25 cellular contexts compared by ENCODE assay signal in the genomic region with DNA sequence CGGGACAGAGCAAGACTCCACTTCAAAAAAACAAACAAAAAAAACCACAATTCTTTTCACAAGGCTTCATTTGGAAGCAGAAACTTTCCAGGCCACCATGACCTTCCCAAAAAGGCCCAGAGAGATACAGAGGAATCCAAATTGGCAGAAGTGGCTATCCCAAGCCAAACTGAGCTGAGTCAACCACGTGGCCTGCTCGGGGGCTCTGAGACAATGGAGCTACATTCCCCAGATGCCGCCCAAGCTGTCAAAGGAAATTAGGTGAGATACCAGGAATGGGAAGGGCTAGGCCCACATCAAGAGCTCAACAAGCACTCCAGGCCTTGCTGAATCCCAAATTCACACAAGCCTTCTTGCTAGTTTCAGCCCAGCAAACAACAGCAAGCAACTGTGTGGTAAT. TPM values are rescaled to one million over a fixed set of nuclear protein-coding genes. Genes with fewer than 3 reads are reported as not detected.
DNase-seq lines count a peak whose midpoint lies in the region; ATAC-seq and TF ChIP-seq lines count a peak whose summit lies in the region.
"Had no signal": no experiment of that assay in that cellular context is flagged by ENCODE, and none has a peak within 500 bp of the region (broad histone marks: within the 10 kb centered on the region; RNA-seq: fewer than 3 reads in every experiment).

No MANE protein-coding gene starts in this region.

- H3K9me2 ChIP-seq in SK-N-SH: no peaks in the 10 kb centered on the region

- H3K79me2 ChIP-seq in SK-N-SH (ENCODE audit: insufficient read depth): no peaks in the 10 kb centered on the region

- ATAC-seq in heart left ventricle (no peak), HG02678 (IDR thresholded peaks at IDR 0.05; ENCODE audit: unreplicated experiment) (no peak), HG02970 (IDR thresholded peaks at IDR 0.05; ENCODE audit: low FRiP score, unreplicated experiment) (no peak)
- ATAC-seq: HCT116, left cardiac atrium had no signal

- TF ChIP-seq RAD21 in SK-N-SH (IDR thresholded peaks at IDR 0.05; ENCODE audit: low read length): no peak

- H3K36me3 Mint-ChIP-seq in endothelial cell (ENCODE audit: low read depth, unreplicated experiment): peaks cover 34% of the 10 kb centered on the region

- peaks cover 5% of the 10 kb centered on the region; the same call in 1 of the 2 replicates for H4K20me1 ChIP-seq in SK-N-SH (ENCODE audit: insufficient read depth)

- intact Hi-C loops in heart left ventricle (cut with DNase I): no loop called here

- H3K9me3 ChIP-seq in right atrium auricular region (no peaks in the 10 kb centered on the region), heart left ventricle (no peaks in the 10 kb centered on the region), SK-N-SH (no peaks in the 10 kb centered on the region)
- H3K9me3 ChIP-seq: neutrophil had no signal

- peaks cover 5% of the 10 kb centered on the region for H3K27me3 Mint-ChIP-seq in endothelial cell (ENCODE audit: unreplicated experiment)
- H3K27me3 Mint-ChIP-seq: IgD-negative memory B cell had no signal

- no peak overlapping the region for H2AFZ ChIP-seq in SK-N-SH (ENCODE audit: low read depth)

- H3K4me3 ChIP-seq in right atrium auricular region (no peak overlapping the region), heart left ventricle (no peak overlapping the region), SK-N-SH (ENCODE audit: low read depth in 2 of 2, low read length in 1 of 2) (no peak overlapping the region)
- H3K4me3 ChIP-seq: dorsolateral prefrontal cortex, skin epidermis had no signal

- H3K4me2 ChIP-seq in SK-N-SH: no peak overlapping the region

- no peaks in the 10 kb centered on the region for H3K9me3 Mint-ChIP-seq in endothelial cell (ENCODE audit: unreplicated experiment)
- H3K9me3 Mint-ChIP-seq: IgD-negative memory B cell had no signal

- H3K4me1 ChIP-seq in right atrium auricular region: peaks cover 0 to 4% of the 10 kb centered on the region in 2 donors
- H3K4me1 ChIP-seq in heart left ventricle: peaks cover 0 to 8% (median 0%) of the 10 kb centered on the region in 12 donors
- no peaks in the 10 kb centered on the region for H3K4me1 ChIP-seq in SK-N-SH (ENCODE audit: control insufficient read depth in 1 of 2, insufficient read depth in 2 of 2, low read depth in 1 of 2, low read length in 1 of 2)

- CTCF ChIA-PET in SK-N-SH (lab: Yijun Ruan, JAX): interaction anchor here (10.1 kb wide), 1 partner anchor 10 kb away, joined by 76 read pairs; no protein-coding TSS in a partner anchor

- H3K9ac ChIP-seq in SK-N-SH: no peak overlapping the region

- TF ChIP-seq POLR2A in heart left ventricle (IDR thresholded peaks at IDR 0.05): no peak

- H3K27me3 ChIP-seq in right atrium auricular region: no peaks in the 10 kb centered on the region
- no peaks in the 10 kb centered on the region for H3K27me3 ChIP-seq in heart left ventricle
- H3K27me3 ChIP-seq in SK-N-SH (ENCODE audit: insufficient read depth): no peaks in the 10 kb centered on the region
- H3K27me3 ChIP-seq: dorsolateral prefrontal cortex, neutrophil had no signal

- no peaks in the 10 kb centered on the region for H3K4me1 Mint-ChIP-seq in endothelial cell (ENCODE audit: unreplicated experiment)

- TF ChIP-seq EP300 in SK-N-SH (IDR thresholded peaks at IDR 0.05; ENCODE audit: borderline replicate concordance in 1 of 2, low read depth in 1 of 2, low read length in 1 of 2): no peak

- TF ChIP-seq CTCF in right atrium auricular region (IDR thresholded peaks at IDR 0.05) (no peak), heart left ventricle (IDR thresholded peaks at IDR 0.05) (no peak), SK-N-SH (IDR thresholded peaks at IDR 0.05) (no peak), endothelial cell (IDR thresholded peaks at IDR 0.05; ENCODE audit: unreplicated experiment) (no peak)

- peak overlapping the region; percentile 13 for H3K27ac Mint-ChIP-seq in endothelial cell (ENCODE audit: unreplicated experiment)

- peaks cover 17% of the 10 kb centered on the region for H3F3A ChIP-seq in SK-N-SH (replicated peaks; ENCODE audit: insufficient read depth)

- H3K4me3 Mint-ChIP-seq in endothelial cell (ENCODE audit: unreplicated experiment): no peak overlapping the region

- H3K27ac ChIP-seq in right atrium auricular region: no peak overlapping the region
- no peak overlapping the region for H3K27ac ChIP-seq in heart left ventricle
- H3K27ac ChIP-seq in SK-N-SH (ENCODE audit: low read depth in 2 of 2, low read length in 1 of 2): no peak overlapping the region; a peak in 1 of 4 replicates
- H3K27ac ChIP-seq: neutrophil, skin epidermis had no signal

- DNase-seq in right atrium auricular region (ENCODE audit: low spot score): peak; percentile 44
- DNase-seq in heart left ventricle: no peak
- no peak for DNase-seq in SK-N-SH
- DNase-seq in endothelial cell (ENCODE audit: low spot score): no peak
- DNase-seq in superior temporal gyrus (ENCODE audit: extremely low spot score): no peak
- no peak for DNase-seq in NOMO-1 treated with DMSO at 0.1 percent for 48 hours (lab: John Stamatoyannopoulos, UW; ENCODE audit: unreplicated experiment)
- DNase-seq: activated naive CD4-positive, alpha-beta T cell treated with anti-CD3 and anti-CD28 coated beads, Interleukin-2, amount 50 U/mL, for 16 hours; anterior cingulate cortex; central memory CD4-positive, alpha-beta T cell; COR-L47; DND-41; dorsolateral prefrontal cortex; foreskin fibroblast; left cardiac atrium; mammary epithelial cell; MM.1S; NCI-H1436 treated with DMSO at 0.1 percent for 48 hours; NCI-H446 treated with DMSO at 0.1 percent for 48 hours; Right ventricle myocardium superior had no signal

- H3K36me3 ChIP-seq in right atrium auricular region (peaks cover 95% of the 10 kb centered on the region), heart left ventricle (peaks cover 0 to 100% (median 100%) of the 10 kb centered on the region in 9 donors), SK-N-SH (replicated peaks in 1 of 2; ENCODE audit: control insufficient read depth in 1 of 2, insufficient read depth in 2 of 2, low read length in 1 of 2) (peaks cover 51 to 76% of the 10 kb centered on the region in 2 experiments)

- whole genome bisulfite sequencing in heart left ventricle, 4 donors: 34 to 46% (median 41%) methylated on average over 4 of the region's 4 CpGs
- WGBS in SK-N-SH (ENCODE audit: low lambda C conversion rate): 68% methylated on average over 4 of the region's 4 CpGs

- POLR2A ChIA-PET in SK-N-SH (lab: Yijun Ruan, JAX): no interaction called here

TF ChIP-seq in SK-N-SH, 30 proteins besides CTCF, POLR2A, EP300 and RAD21:
- TF ChIP-seq RFX5 (IDR thresholded peaks at IDR 0.05; ENCODE audit: low read length) (no peak), TCF12 (IDR thresholded peaks at IDR 0.05) (peak; percentile 31; the same call in 1 of the 2 replicates)
- TF ChIP-seq, protein P1, sequence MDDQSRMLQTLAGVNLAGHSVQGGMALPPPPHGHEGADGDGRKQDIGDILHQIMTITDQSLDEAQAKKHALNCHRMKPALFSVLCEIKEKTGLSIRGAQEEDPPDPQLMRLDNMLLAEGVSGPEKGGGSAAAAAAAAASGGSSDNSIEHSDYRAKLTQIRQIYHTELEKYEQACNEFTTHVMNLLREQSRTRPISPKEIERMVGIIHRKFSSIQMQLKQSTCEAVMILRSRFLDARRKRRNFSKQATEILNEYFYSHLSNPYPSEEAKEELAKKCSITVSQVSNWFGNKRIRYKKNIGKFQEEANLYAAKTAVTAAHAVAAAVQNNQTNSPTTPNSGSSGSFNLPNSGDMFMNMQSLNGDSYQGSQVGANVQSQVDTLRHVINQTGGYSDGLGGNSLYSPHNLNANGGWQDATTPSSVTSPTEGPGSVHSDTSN (IDR thresholded peaks at IDR 0.05): peak; percentile 50
TF ChIP-seq in SK-N-SH: peak in this region for 2.

RNA-seq across cellular contexts. Expression of a gene that starts 5.7 kb away (rescaled TPM):
- total RNA-seq in right atrium auricular region: 10 to 100 TPM; 11.2 to 15.2 TPM
- 10 to 100 TPM; 10.5 to 19.2 (median 15.4) TPM for total RNA-seq in heart left ventricle
- polyA plus RNA-seq in heart left ventricle: 10 to 100 TPM in 1 of 2 donors, 1 to 10 TPM in 1; 7.1 to 12.0 TPM
- 10.0 and 10.6 TPM in 2 replicates for polyA plus RNA-seq in SK-N-SH (2012; rRNA removed)
- 10.7 and 10.8 TPM in 2 replicates for polyA plus RNA-seq in SK-N-SH (2012; cell fraction: cytosol; rRNA removed)
- polyA plus RNA-seq in SK-N-SH (2012; cell fraction: nucleus; rRNA removed): 7.3 and 8.8 TPM in 2 replicates
- total RNA-seq in endothelial cell (ENCODE audit: unreplicated experiment): 25.1 TPM

RNA-seq across cellular contexts. Expression of a gene that starts 31.9 kb away (rescaled TPM):
- total RNA-seq in right atrium auricular region: 10 to 100 TPM; 54.0 to 56.8 TPM
- total RNA-seq in heart left ventricle: 10 to 100 TPM; 53.1 to 96.2 (median 63.2) TPM
- 10 to 100 TPM; 23.9 to 82.0 TPM for polyA plus RNA-seq in heart left ventricle
- 70.5 and 77.3 TPM in 2 replicates for polyA plus RNA-seq in SK-N-SH (2012; rRNA removed)
- 52.6 and 60.0 TPM in 2 replicates for polyA plus RNA-seq in SK-N-SH (2012; cell fraction: cytosol; rRNA removed)
- polyA plus RNA-seq in SK-N-SH (2012; cell fraction: nucleus; rRNA removed): 69.4 and 91.9 TPM in 2 replicates
- 60.4 TPM for total RNA-seq in endothelial cell (ENCODE audit: unreplicated experiment)

RNA-seq across cellular contexts. Expression of a gene that starts 41.6 kb away (rescaled TPM):
- total RNA-seq in right atrium auricular region (10 to 100 TPM; 20.8 to 21.6 TPM), heart left ventricle (10 to 100 TPM; 16.9 to 34.2 (median 20.9) TPM), endothelial cell (ENCODE audit: unreplicated experiment) (37.1 TPM)
- polyA plus RNA-seq in heart left ventricle (10 to 100 TPM; 13.0 to 18.1 TPM), SK-N-SH (2012; rRNA removed) (20.1 and 43.6 TPM in 2 replicates)
- polyA plus RNA-seq in SK-N-SH (2012; cell fraction: cytosol; rRNA removed): 33.2 and 41.3 TPM in 2 replicates
- polyA plus RNA-seq in SK-N-SH (2012; cell fraction: nucleus; rRNA removed): 58.7 and 64.1 TPM in 2 replicates
